In the genomic region with DNA sequence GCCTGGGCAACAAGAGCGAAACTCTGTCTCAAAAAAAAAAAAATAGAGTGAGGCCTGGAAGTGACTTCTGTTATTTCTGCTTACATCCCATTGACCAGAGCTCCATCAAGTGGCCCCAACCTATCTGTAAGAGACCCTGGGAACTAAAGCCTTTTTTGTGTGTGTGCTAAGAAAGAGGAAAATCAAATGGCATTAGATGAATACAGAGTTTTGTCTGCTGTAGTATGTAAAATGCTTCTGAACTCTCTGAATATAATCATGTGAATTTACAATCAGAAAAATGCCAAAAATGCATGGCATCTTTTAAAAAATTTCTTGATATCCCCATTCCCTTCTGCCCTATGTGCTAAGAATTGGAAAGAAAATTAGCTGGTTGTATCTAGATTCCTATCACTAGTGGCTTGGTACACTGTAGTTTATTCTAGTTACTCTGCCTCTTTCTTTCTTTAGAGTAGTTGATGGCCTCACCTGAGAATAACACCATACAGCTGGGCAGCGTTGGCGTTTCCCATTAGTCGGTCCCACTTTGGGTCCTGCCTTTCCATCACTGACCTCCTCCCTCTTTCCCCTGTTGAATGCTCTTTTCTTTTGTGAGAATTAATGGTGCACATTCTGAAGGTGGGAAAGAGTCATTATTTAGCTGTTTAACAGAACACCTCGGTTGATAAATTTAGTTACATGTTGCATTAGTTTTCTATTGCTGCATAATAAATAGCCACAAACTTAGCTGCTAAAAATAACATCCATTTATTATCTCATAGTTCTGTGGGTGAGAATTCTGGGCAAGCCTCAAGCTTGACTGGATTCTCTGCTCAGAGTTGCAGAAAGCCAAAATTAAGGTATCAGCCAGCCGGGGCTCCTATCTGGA, we compare ENCODE assay signal across 2 cellular contexts.
TF ChIP-seq lines count a peak whose summit lies in the region.

No MANE protein-coding gene starts in this region.

TF ChIP-seq in liver, 16 proteins besides CTCF, POLR2A, EP300 and RAD21 (continued from another document):
- TF ChIP-seq GABPA (IDR thresholded peaks at IDR 0.05 in 1 of 2, conservative IDR thresholded peaks at IDR 0.05 in 1 of 2) (no peak), FOXA2 (IDR thresholded peaks at IDR 0.05) (no peak), FOXA1 (IDR thresholded peaks at IDR 0.05) (no peak), HNF4A (conservative IDR thresholded peaks at IDR 0.05) (no peak)
- TF ChIP-seq, protein P1, sequence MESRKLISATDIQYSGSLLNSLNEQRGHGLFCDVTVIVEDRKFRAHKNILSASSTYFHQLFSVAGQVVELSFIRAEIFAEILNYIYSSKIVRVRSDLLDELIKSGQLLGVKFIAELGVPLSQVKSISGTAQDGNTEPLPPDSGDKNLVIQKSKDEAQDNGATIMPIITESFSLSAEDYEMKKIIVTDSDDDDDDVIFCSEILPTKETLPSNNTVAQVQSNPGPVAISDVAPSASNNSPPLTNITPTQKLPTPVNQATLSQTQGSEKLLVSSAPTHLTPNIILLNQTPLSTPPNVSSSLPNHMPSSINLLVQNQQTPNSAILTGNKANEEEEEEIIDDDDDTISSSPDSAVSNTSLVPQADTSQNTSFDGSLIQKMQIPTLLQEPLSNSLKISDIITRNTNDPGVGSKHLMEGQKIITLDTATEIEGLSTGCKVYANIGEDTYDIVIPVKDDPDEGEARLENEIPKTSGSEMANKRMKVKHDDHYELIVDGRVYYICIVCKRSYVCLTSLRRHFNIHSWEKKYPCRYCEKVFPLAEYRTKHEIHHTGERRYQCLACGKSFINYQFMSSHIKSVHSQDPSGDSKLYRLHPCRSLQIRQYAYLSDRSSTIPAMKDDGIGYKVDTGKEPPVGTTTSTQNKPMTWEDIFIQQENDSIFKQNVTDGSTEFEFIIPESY (IDR thresholded peaks at IDR 0.05), result no peak

TF ChIP-seq in HepG2, 621 proteins besides CTCF, POLR2A, EP300 and RAD21:
- TF ChIP-seq ZBTB40 (IDR thresholded peaks at IDR 0.05) (no peak), ZBTB40 (CRISPR knock-in tag; IDR thresholded peaks at IDR 0.05) (no peak), DRAP1 (CRISPR knock-in tag; IDR thresholded peaks at IDR 0.05) (no peak), TCF7L2 (IDR thresholded peaks at IDR 0.05; ENCODE audit: low read depth, low read length) (no peak), ZNF224 (CRISPR knock-in tag; IDR thresholded peaks at IDR 0.05) (no peak), ZKSCAN8 (CRISPR knock-in tag; IDR thresholded peaks at IDR 0.05; ENCODE audit: borderline replicate concordance) (no peak), SP5 (CRISPR knock-in tag; IDR thresholded peaks at IDR 0.05; ENCODE audit: borderline replicate concordance, low read depth) (no peak), BRD4 (CRISPR knock-in tag; IDR thresholded peaks at IDR 0.05) (no peak), ZNF75D (CRISPR knock-in tag; IDR thresholded peaks at IDR 0.05; ENCODE audit: borderline replicate concordance) (no peak), ZSCAN25 (CRISPR knock-in tag; IDR thresholded peaks at IDR 0.05) (no peak), NFIC (IDR thresholded peaks at IDR 0.05; ENCODE audit: low read length) (no peak), ATF7 (IDR thresholded peaks at IDR 0.05) (no peak), ATF7 (CRISPR knock-in tag; IDR thresholded peaks at IDR 0.05) (no peak), STAT6 (CRISPR knock-in tag; IDR thresholded peaks at IDR 0.05; ENCODE audit: borderline replicate concordance) (no peak), ZNF773 (CRISPR knock-in tag; IDR thresholded peaks at IDR 0.05; ENCODE audit: borderline replicate concordance) (no peak), ZNF343 (CRISPR knock-in tag; IDR thresholded peaks at IDR 0.05) (no peak), ISL2 (CRISPR knock-in tag; IDR thresholded peaks at IDR 0.05) (no peak)
- TF ChIP-seq, protein P2, sequence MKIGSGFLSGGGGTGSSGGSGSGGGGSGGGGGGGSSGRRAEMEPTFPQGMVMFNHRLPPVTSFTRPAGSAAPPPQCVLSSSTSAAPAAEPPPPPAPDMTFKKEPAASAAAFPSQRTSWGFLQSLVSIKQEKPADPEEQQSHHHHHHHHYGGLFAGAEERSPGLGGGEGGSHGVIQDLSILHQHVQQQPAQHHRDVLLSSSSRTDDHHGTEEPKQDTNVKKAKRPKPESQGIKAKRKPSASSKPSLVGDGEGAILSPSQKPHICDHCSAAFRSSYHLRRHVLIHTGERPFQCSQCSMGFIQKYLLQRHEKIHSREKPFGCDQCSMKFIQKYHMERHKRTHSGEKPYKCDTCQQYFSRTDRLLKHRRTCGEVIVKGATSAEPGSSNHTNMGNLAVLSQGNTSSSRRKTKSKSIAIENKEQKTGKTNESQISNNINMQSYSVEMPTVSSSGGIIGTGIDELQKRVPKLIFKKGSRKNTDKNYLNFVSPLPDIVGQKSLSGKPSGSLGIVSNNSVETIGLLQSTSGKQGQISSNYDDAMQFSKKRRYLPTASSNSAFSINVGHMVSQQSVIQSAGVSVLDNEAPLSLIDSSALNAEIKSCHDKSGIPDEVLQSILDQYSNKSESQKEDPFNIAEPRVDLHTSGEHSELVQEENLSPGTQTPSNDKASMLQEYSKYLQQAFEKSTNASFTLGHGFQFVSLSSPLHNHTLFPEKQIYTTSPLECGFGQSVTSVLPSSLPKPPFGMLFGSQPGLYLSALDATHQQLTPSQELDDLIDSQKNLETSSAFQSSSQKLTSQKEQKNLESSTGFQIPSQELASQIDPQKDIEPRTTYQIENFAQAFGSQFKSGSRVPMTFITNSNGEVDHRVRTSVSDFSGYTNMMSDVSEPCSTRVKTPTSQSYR (CRISPR knock-in tag; IDR thresholded peaks at IDR 0.05; ENCODE audit: borderline replicate concordance), result no peak
- TF ChIP-seq, protein P3, sequence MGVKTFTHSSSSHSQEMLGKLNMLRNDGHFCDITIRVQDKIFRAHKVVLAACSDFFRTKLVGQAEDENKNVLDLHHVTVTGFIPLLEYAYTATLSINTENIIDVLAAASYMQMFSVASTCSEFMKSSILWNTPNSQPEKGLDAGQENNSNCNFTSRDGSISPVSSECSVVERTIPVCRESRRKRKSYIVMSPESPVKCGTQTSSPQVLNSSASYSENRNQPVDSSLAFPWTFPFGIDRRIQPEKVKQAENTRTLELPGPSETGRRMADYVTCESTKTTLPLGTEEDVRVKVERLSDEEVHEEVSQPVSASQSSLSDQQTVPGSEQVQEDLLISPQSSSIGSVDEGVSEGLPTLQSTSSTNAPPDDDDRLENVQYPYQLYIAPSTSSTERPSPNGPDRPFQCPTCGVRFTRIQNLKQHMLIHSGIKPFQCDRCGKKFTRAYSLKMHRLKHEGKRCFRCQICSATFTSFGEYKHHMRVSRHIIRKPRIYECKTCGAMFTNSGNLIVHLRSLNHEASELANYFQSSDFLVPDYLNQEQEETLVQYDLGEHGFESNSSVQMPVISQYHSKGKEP (CRISPR knock-in tag; IDR thresholded peaks at IDR 0.05), result no peak
